Comparison of ENCODE assay signal across 31 cellular contexts in the genomic region with DNA sequence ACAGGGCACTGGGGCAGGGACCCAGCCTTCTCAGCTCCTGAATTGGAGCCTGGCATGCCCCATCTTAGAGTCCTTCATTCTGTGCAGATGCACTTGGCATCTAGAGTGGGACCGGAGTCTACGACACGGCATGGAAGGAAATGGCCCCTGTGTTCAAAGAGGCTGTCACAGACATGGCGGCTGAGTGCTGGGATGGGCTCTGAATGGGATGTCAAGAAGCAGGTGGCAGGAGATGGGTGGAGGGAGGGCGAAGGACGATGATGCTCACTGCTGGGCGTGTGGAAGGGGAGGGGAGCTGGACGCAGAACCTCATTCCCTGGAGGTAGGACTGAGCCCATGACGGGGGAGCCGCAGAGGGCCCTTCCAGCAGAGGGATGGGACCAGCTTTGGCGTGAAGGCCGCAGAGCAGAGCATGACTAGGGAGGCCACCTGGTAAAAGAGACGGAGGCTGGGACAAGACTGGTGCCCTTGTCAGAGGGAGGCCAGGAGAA. TPM values are rescaled to one million over a fixed set of nuclear protein-coding genes. Genes with fewer than 3 reads are reported as not detected.
A peak's percentile ranks its signal among the peaks of the same experiment; 100 is the strongest.
DNase-seq lines count a peak whose midpoint lies in the region; ATAC-seq, FAIRE-seq and TF ChIP-seq lines count a peak whose summit lies in the region.
"Had no signal": no experiment of that assay in that cellular context is flagged by ENCODE, and none has a peak within 500 bp of the region (broad histone marks: within the 10 kb centered on the region; RNA-seq: fewer than 3 reads in every experiment).

No MANE protein-coding gene starts in this region.

- H3K36me3 ChIP-seq in SK-N-SH (replicated peaks in 1 of 2; ENCODE audit: control insufficient read depth in 1 of 2, insufficient read depth in 2 of 2, low read length in 1 of 2) (no peaks in the 10 kb centered on the region), Panc1 (ENCODE audit: control insufficient read depth, insufficient read depth, low read length) (no peaks in the 10 kb centered on the region), kidney (ENCODE audit: control insufficient read depth in 1 of 2, insufficient read depth in 2 of 2, low read length in 2 of 2) (no peaks in the 10 kb centered on the region)
- H3K36me3 ChIP-seq: MG63 had no signal

- BruUV-seq in Panc1 (replicated peaks; lab: Mats Ljungman, UMichigan) = no TSS peak

- TF ChIP-seq EP300 in SK-N-SH (IDR thresholded peaks at IDR 0.05; ENCODE audit: borderline replicate concordance in 1 of 2, low read depth in 1 of 2, low read length in 1 of 2) = no peak

- no peak for FAIRE-seq in kidney (lab: Jason Lieb, UNC)
- FAIRE-seq: D721Med, HTR-8/SVneo had no signal

- H3K9me2 ChIP-seq in SK-N-SH = no peaks in the 10 kb centered on the region

- no peak overlapping the region for H3K4me2 ChIP-seq in SK-N-SH

- H4K20me1 ChIP-seq in SK-N-SH (ENCODE audit: insufficient read depth) = no peaks in the 10 kb centered on the region

- H3K27me3 ChIP-seq in SK-N-SH (ENCODE audit: insufficient read depth) (no peaks in the 10 kb centered on the region), Panc1 (ENCODE audit: control insufficient read depth, insufficient read depth, low read length) (no peaks in the 10 kb centered on the region)
- H3K27me3 ChIP-seq: MG63 had no signal

- CTCF ChIA-PET in SK-N-SH (lab: Yijun Ruan, JAX) = interaction anchor here (0.7 to 5.0 kb wide), 10 partner anchors 16 to 535 kb away, joined by 3 to 40 read pairs (median 4); no protein-coding TSS in a partner anchor
- CTCF ChIA-PET in Panc1 (lab: Charles Lee) = interaction anchor here (0.6 to 0.9 kb wide), 4 partner anchors 71 to 738 kb away, joined by 3 to 22 read pairs (median 6); no protein-coding TSS in a partner anchor

- H3K9me3 ChIP-seq in SK-N-SH (no peaks in the 10 kb centered on the region), Panc1 (ENCODE audit: control insufficient read depth, insufficient read depth, low read depth, low read length) (no peaks in the 10 kb centered on the region), kidney (ENCODE audit: control insufficient read depth in 1 of 2, low read length in 2 of 2) (no peaks in the 10 kb centered on the region)
- H3K9me3 ChIP-seq: MG63 had no signal

- TF ChIP-seq CTCF in SK-N-SH (IDR thresholded peaks at IDR 0.05) (no peak), Panc1 (IDR thresholded peaks at IDR 0.05) (no peak), kidney (IDR thresholded peaks at IDR 0.05; ENCODE audit: borderline replicate concordance, extremely low read depth, insufficient read depth) (no peak)

- DNase-seq in SK-N-SH = peak; percentile 10
- DNase-seq in Panc1 (ENCODE audit: low read depth, low spot score) = no peak
- peak; percentile 45 for DNase-seq in kidney
- peak; percentile 65 for DNase-seq in posterior vena cava (ENCODE audit: low spot score)
- DNase-seq in DMS153 treated with DMSO at 0.1 percent for 48 hours (lab: John Stamatoyannopoulos, UW; ENCODE audit: unreplicated experiment) = no peak
- DNase-seq in stimulated activated CD4-positive, alpha-beta T cell treated with anti-CD3 and anti-CD28 coated beads, Interleukin-15, amount 100 ng/mL, for 24 hours = no peak
- no peak for DNase-seq in anterior cingulate cortex (lab: John Stamatoyannopoulos, UW)
- DNase-seq: 8988T; CD4-positive, CD25-positive, alpha-beta regulatory T cell; DMS53; IMR-90; KG1; MG63; NCI-H1105 treated with DMSO at 0.1 percent for 48 hours; NCI-H146; NCI-H1930; NCI-H2107; NCI-H526; NCI-H82; NK-92 treated with Interleukin-12 subunit alpha and Interleukin-12 subunit beta, amount 100 ng/mL, for 24 hours; PC-3; RPMI8226; SHP77 treated with DMSO at 0.1 percent for 48 hours; SW 1271 had no signal

- H3K27ac ChIP-seq in SK-N-SH (ENCODE audit: low read depth in 2 of 2, low read length in 1 of 2) = no peak overlapping the region
- peak overlapping the region; percentile 5; the same call in 1 of the 2 replicates for H3K27ac ChIP-seq in Panc1 (ENCODE audit: low read length)
- no peak overlapping the region for H3K27ac ChIP-seq in kidney (ENCODE audit: low read depth in 2 of 2, low read length in 2 of 2)

- in situ Hi-C loops in Panc1 (cut with HindIII; ENCODE audit: low pct_unique_long_range_greater_than_20kb, low sequenced_read_pairs) = no loop called here

- TF ChIP-seq RAD21 in SK-N-SH (IDR thresholded peaks at IDR 0.05; ENCODE audit: low read length) = no peak

- H3F3A ChIP-seq in SK-N-SH (replicated peaks; ENCODE audit: insufficient read depth) = no peaks in the 10 kb centered on the region

- no peaks in the 10 kb centered on the region; a peak in 1 of 4 replicates for H3K4me1 ChIP-seq in SK-N-SH (ENCODE audit: control insufficient read depth in 1 of 2, insufficient read depth in 2 of 2, low read depth in 1 of 2, low read length in 1 of 2)
- peaks cover 5% of the 10 kb centered on the region for H3K4me1 ChIP-seq in Panc1 (ENCODE audit: control insufficient read depth, insufficient read depth, low read length)
- no peaks in the 10 kb centered on the region for H3K4me1 ChIP-seq in kidney (ENCODE audit: control insufficient read depth in 1 of 2, insufficient read depth in 1 of 2, low read depth in 1 of 2, low read length in 2 of 2)

- H3K79me2 ChIP-seq in SK-N-SH (ENCODE audit: insufficient read depth) = no peaks in the 10 kb centered on the region

- POLR2A ChIA-PET in SK-N-SH (lab: Yijun Ruan, JAX) = interaction anchor here (0.6 kb wide), 1 partner anchor 1058 kb away, joined by 3 read pairs; no protein-coding TSS in a partner anchor
- POLR2A ChIA-PET in Panc1 (lab: Charles Lee) = interaction anchor here (1.0 kb wide), 1 partner anchor 46 kb away, joined by 3 read pairs; no protein-coding TSS in a partner anchor

- H3K4me3 ChIP-seq in SK-N-SH (ENCODE audit: low read depth in 2 of 2, low read length in 1 of 2) (no peak overlapping the region), Panc1 (ENCODE audit: low read depth in 2 of 2, low read length in 2 of 2) (no peak overlapping the region), kidney (ENCODE audit: low read length in 2 of 2) (no peak overlapping the region)
- H3K4me3 ChIP-seq: MG63 had no signal

- intact Hi-C loops in Panc1 (cut with micrococcal nuclease; ENCODE audit: unreplicated experiment) = loop anchor here (5.0 kb wide), 2 partner anchors 100 to 530 kb away; no protein-coding TSS in a partner anchor
- intact Hi-C loops in kidney (cut with DNase I) = loop anchor here (10.0 kb wide), 1 partner anchor 522 kb away; no protein-coding TSS in a partner anchor
- intact Hi-C loops in posterior vena cava (cut with DNase I) = loop anchor here in 1 of 2 donors (5.0 kb wide), 1 partner anchor 530 kb away; no protein-coding TSS in a partner anchor

- WGBS in SK-N-SH (ENCODE audit: low lambda C conversion rate) = 70% methylated on average over 13 of the region's 13 CpGs

- H3K9ac ChIP-seq in SK-N-SH (no peak overlapping the region), kidney (ENCODE audit: low read length in 2 of 2) (no peak overlapping the region)

- H2AFZ ChIP-seq in SK-N-SH (ENCODE audit: low read depth) = no peak overlapping the region

- ATAC-seq in SK-N-SH treated with all-trans-retinoic acid at 6 μM for 48 hours = no peak
- ATAC-seq in Panc1 = no peak
- ATAC-seq: PC-3 had no signal

TF ChIP-seq in SK-N-SH, 30 proteins besides CTCF, POLR2A, EP300 and RAD21 (continues in another document):
- TF ChIP-seq JUND (IDR thresholded peaks at IDR 0.05) = no peak
- no peak for TF ChIP-seq NRF1 (IDR thresholded peaks at IDR 0.05; ENCODE audit: low read depth, low read length)
- TF ChIP-seq TAF1 (IDR thresholded peaks at IDR 0.05; ENCODE audit: borderline replicate concordance, low read depth, low read length) = no peak

TF ChIP-seq in SK-N-SH treated with all-trans-retinoic acid at 6 μM for 48 hours, 23 proteins besides CTCF, POLR2A, EP300 and RAD21 (continues in another document):
- TF ChIP-seq ZNF8 (CRISPR knock-in tag; IDR thresholded peaks at IDR 0.05) (no peak), ZNF70 (CRISPR knock-in tag; IDR thresholded peaks at IDR 0.05) (no peak)

RNA-seq across cellular contexts. Expression of a gene that starts 18.8 kb away (rescaled TPM):
- not detected in 2 replicates for polyA plus RNA-seq in SK-N-SH (2012; rRNA removed)
- polyA plus RNA-seq in SK-N-SH (2012; cell fraction: cytosol; rRNA removed) = not detected in 2 replicates
- not detected in 2 replicates for polyA plus RNA-seq in SK-N-SH (2012; cell fraction: nucleus; rRNA removed)
- total RNA-seq in Panc1 (2021; ENCODE audit: unreplicated experiment) = not detected
- polyA plus RNA-seq in Panc1 (2012; ENCODE audit: insufficient read length) = 0.19 TPM
- 0.09 TPM for total RNA-seq in kidney
- polyA plus RNA-seq in kidney (ENCODE audit: insufficient read depth, low read depth, low replicate concordance) = 0.49 TPM
- total RNA-seq in posterior vena cava = not detected
- total RNA-seq: CD4-positive, CD25-positive, alpha-beta regulatory T cell; Daoy; G401; H4; IMR-90; PC-3 had no signal
- polyA plus RNA-seq: BJ; CD4-positive, CD25-positive, alpha-beta regulatory T cell; IMR-90 had no signal

RNA-seq across cellular contexts. Expression of a gene that starts 30.5 kb away (rescaled TPM):
- polyA plus RNA-seq in SK-N-SH (2012; rRNA removed) (not detected in 2 replicates), kidney (ENCODE audit: insufficient read depth, low read depth, low replicate concordance) (not detected)
- polyA plus RNA-seq in SK-N-SH (2012; cell fraction: cytosol; rRNA removed) = not detected in 2 replicates
- polyA plus RNA-seq in SK-N-SH (2012; cell fraction: nucleus; rRNA removed) = not detected in 2 replicates
- total RNA-seq in Panc1 (2021; ENCODE audit: unreplicated experiment) (65.3 TPM), kidney (not detected), posterior vena cava (not detected)
- 236 TPM for polyA plus RNA-seq in Panc1 (2012; ENCODE audit: insufficient read length)
- total RNA-seq: CD4-positive, CD25-positive, alpha-beta regulatory T cell; Daoy; H4; IMR-90 had no signal
- polyA plus RNA-seq: BJ; CD4-positive, CD25-positive, alpha-beta regulatory T cell; IMR-90 had no signal

RNA-seq across cellular contexts. Expression of a gene that starts 50.5 kb away (rescaled TPM):
- polyA plus RNA-seq in SK-N-SH (2012; rRNA removed) (not detected in 2 replicates), kidney (ENCODE audit: insufficient read depth, low read depth, low replicate concordance) (8.5 TPM)
- polyA plus RNA-seq in SK-N-SH (2012; cell fraction: cytosol; rRNA removed) = 0.03 TPM in 1 of 2 replicates, not detected in the other
- not detected in 2 replicates for polyA plus RNA-seq in SK-N-SH (2012; cell fraction: nucleus; rRNA removed)
- total RNA-seq in Panc1 (2021; ENCODE audit: unreplicated experiment) (2.9 TPM), kidney (6.7 TPM), posterior vena cava (1 to 10 TPM in 1 of 2 donors, under 1 TPM in 1; 0.52 to 2.8 TPM)
- polyA plus RNA-seq in Panc1 (2012; ENCODE audit: insufficient read length) = 5.0 TPM
- total RNA-seq: CD4-positive, CD25-positive, alpha-beta regulatory T cell; Daoy; H4; IMR-90; PC-3 had no signal
- polyA plus RNA-seq: BJ; CD4-positive, CD25-positive, alpha-beta regulatory T cell; IMR-90 had no signal

RNA-seq across cellular contexts. Expression of a gene that starts 58.6 kb away (rescaled TPM):
- not detected in 2 replicates for polyA plus RNA-seq in SK-N-SH (2012; rRNA removed)
- polyA plus RNA-seq in SK-N-SH (2012; cell fraction: cytosol; rRNA removed) = not detected in 2 replicates
- polyA plus RNA-seq in SK-N-SH (2012; cell fraction: nucleus; rRNA removed) = not detected in 2 replicates
- total RNA-seq in Panc1 (2021; ENCODE audit: unreplicated experiment) = 7.3 TPM
- polyA plus RNA-seq in Panc1 (2012; ENCODE audit: insufficient read length) = 13.0 TPM
- total RNA-seq in kidney = not detected
- polyA plus RNA-seq in kidney (ENCODE audit: insufficient read depth, low read depth, low replicate concordance) = not detected
- total RNA-seq in posterior vena cava = not detected
- total RNA-seq: CD4-positive, CD25-positive, alpha-beta regulatory T cell; Daoy; IMR-90 had no signal
- polyA plus RNA-seq: BJ; CD4-positive, CD25-positive, alpha-beta regulatory T cell; IMR-90 had no signal

Comparison
In these comparisons a context has a peak if more than half of its experiments do, and no peak if none do; other contexts are left out.
1. DNase-seq: peak in SK-N-SH (single experiment), kidney (single experiment) and posterior vena cava (single experiment); none in Panc1 (single experiment), DMS153 treated with DMSO at 0.1 percent for 48 hours (single experiment), stimulated activated CD4-positive, alpha-beta T cell treated with anti-CD3 and anti-CD28 coated beads, Interleukin-15, amount 100 ng/mL, for 24 hours (single experiment) and anterior cingulate cortex (0 of 58).
2. RNA of a gene that starts 30.5 kb away (total RNA-seq): 65.3 TPM in Panc1 (single experiment); not detected in kidney (single experiment) and not detected in posterior vena cava; every median in the first group is over 10 times any median in the second.